In genomic region chr19:2050991-2051770, GRCh38 we compare ENCODE assay signal across 1 cellular context.
TF ChIP-seq lines count a peak whose summit lies in the region.

TSS of gene MKNK2 (minus strand) at chr19:2051244. CDS start at chr19:2050851, 393 bp downstream.

TF ChIP-seq in WTC11, 78 proteins besides CTCF, POLR2A, EP300 and RAD21 (continued from another document):
- TF ChIP-seq ZNF532 (CRISPR knock-in tag; IDR thresholded peaks at IDR 0.05; ENCODE audit: borderline replicate concordance) (no peak), ZSCAN18 (CRISPR knock-in tag; IDR thresholded peaks at IDR 0.05) (peak; percentile 29; the same call in 1 of the 2 replicates), ESRRA (CRISPR knock-in tag; IDR thresholded peaks at IDR 0.05; ENCODE audit: borderline replicate concordance) (no peak), ARID4B (CRISPR knock-in tag; IDR thresholded peaks at IDR 0.05; ENCODE audit: borderline replicate concordance) (no peak), KAT7 (CRISPR knock-in tag; IDR thresholded peaks at IDR 0.05; ENCODE audit: borderline replicate concordance) (no peak; the same call in 1 of the 2 replicates), GTF2I (CRISPR knock-in tag; conservative IDR thresholded peaks at IDR 0.05) (peak; percentile 100), MLX (CRISPR knock-in tag; IDR thresholded peaks at IDR 0.05) (no peak), CREM (CRISPR knock-in tag; IDR thresholded peaks at IDR 0.05) (peak; percentile 72), ZMAT4 (CRISPR knock-in tag; IDR thresholded peaks at IDR 0.05) (peak; percentile 84), PRRX2 (CRISPR knock-in tag; IDR thresholded peaks at IDR 0.05) (peak; percentile 92), RORB (CRISPR knock-in tag; IDR thresholded peaks at IDR 0.05) (peak; percentile 76; the same call in 1 of the 2 replicates)
